Comparison of ENCODE assay signal across 8 cellular contexts in the genomic region with DNA sequence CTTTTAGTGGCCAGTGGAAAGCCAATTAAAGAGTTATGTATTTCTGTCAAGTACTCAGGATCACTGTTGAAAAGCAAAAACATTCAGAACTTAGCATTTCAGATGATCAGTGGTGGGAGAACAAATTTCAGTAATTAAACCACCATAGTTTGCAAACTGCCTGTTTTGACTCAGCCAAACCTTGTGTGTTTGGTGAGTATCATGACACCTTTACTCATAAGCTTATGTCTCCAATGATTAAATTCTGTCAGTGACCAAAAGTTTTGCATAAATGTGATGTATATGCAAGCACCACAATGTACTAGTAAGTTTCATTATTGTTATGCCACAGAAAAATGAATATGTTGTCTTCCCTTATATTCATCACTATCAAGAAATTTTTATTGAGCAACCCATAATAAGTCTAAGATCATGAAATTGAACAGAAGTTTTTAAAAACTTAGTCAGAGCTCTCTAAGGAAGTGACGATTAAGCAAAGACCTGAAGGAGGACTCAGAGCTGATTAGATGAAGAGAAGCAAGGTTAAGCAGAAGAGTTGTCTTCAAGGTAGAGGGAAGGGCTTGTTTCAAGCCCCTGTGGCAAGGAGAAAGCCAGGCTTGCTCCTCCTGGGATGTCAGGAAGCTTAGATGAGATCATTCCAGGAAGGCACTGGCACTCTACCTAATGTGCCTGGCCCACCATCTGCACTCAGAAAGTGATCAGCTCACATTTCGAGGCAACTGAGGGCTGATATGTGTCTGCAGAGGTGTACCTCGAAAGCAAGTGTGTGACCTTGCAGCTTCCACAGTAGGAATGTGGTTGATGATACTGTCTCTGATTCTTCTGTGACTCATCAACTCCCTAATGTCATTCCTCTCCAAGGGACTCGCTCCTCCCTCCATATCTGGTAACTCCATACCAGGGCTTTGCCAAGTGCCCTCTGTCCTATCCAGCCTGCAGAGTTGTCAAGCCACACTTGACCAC. TPM values are rescaled to one million over a fixed set of nuclear protein-coding genes. Genes with fewer than 3 reads are reported as not detected.
A peak's percentile ranks its signal among the peaks of the same experiment; 100 is the strongest.
DNase-seq lines count a peak whose midpoint lies in the region; ATAC-seq, FAIRE-seq and TF ChIP-seq lines count a peak whose summit lies in the region.

No MANE protein-coding gene starts in this region.

- no peak for DNase-seq in GM18507 (ENCODE audit: extremely low spot score, insufficient read length, low read depth)
- peak; percentile 17 for DNase-seq in LoVo (ENCODE audit: low spot score)
- DNase-seq in left cardiac atrium = no peak
- no peak for DNase-seq in GM13976 (ENCODE audit: low spot score)
- no peak for DNase-seq in NAMALWA (ENCODE audit: low spot score)
- DNase-seq in NK-92 treated with Interleukin-12 subunit alpha and Interleukin-12 subunit beta, amount 100 ng/mL, for 24 hours (lab: John Stamatoyannopoulos, UW) = no peak

- TF ChIP-seq CTCF in GM13976 (IDR thresholded peaks at IDR 0.05; ENCODE audit: borderline replicate concordance, control extremely low read depth, extremely low read depth, insufficient read depth, missing control alignments) = no peak

- peak; percentile 83 for FAIRE-seq in GM18507 (lab: Jason Lieb, UNC)

- in situ Hi-C loops in GM13976 (cut with MboI; ENCODE audit: low sequenced_read_pairs, unreplicated experiment) = no loop called here

- intact Hi-C loops in left cardiac atrium (cut with DNase I) = no loop called here

- ATAC-seq in GM21786 (IDR thresholded peaks at IDR 0.05; ENCODE audit: unreplicated experiment) = peak; percentile 76
- peak; percentile 76 to 95 for ATAC-seq in left cardiac atrium
- no peak for ATAC-seq in GM19324 (IDR thresholded peaks at IDR 0.05; ENCODE audit: low FRiP score, unreplicated experiment)

RNA-seq across cellular contexts. Expression of gene KCTD18, which starts 54.7 kb away (rescaled TPM):
- total RNA-seq in left cardiac atrium = 10 to 100 TPM in 1 of 2 donors, 1 to 10 TPM in 1; 9.1 to 10.4 TPM
